In genomic region chr17:50052241-50052788, GRCh38 we compare ENCODE assay signal across 1 cellular context.
TF ChIP-seq lines count a peak whose summit lies in the region.

No MANE protein-coding gene starts in this region.

TF ChIP-seq in IMR-90, 13 proteins besides CTCF, POLR2A, EP300 and RAD21:
- no peak for TF ChIP-seq RFX5 (IDR thresholded peaks at IDR 0.05; ENCODE audit: low read depth, low read length)
- TF ChIP-seq MXI1 (IDR thresholded peaks at IDR 0.05; ENCODE audit: borderline replicate concordance, low read depth, low read length), result no peak
